ENCODE assay signal across 1 cellular context in the genomic region with DNA sequence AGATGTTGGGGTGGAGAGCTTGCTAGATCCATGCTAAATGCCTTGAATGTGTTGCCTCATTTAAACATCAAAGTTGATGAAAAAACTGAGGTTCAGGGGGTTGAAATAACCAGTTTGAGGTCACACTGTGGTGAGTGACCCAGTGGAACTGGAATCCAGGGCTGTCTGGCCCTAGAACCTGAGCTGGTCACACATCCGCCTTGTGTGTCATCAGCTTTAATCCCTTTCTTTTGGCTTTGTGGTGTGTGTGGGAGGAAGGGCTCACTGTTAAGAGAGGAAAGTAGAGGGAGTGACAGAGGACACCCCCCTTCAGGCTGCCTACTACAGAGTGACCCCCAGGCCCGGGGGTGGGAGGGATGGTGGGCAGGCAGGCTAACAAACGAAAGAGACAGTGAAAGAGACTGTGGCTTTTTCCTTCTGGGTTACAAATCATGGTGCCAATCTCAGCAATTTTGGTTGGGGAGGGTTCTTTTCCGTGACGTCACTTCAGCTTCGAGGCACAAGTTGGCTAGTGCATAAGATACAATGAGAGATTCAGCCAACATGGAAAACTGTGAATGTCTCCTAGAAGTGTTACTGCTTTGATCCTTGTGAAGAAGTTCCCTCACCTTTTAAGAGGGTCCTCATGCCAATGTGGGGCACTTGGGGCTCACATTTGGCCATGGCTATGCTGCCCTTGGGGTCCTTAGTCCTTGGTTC.
TF ChIP-seq lines count a peak whose summit lies in the region.

No MANE protein-coding gene starts in this region.

TF ChIP-seq in K562, 482 proteins besides CTCF, POLR2A, EP300 and RAD21 (continued from another document):
- TF ChIP-seq, protein P1, sequence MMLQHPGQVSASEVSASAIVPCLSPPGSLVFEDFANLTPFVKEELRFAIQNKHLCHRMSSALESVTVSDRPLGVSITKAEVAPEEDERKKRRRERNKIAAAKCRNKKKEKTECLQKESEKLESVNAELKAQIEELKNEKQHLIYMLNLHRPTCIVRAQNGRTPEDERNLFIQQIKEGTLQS (IDR thresholded peaks at IDR 0.05) = peak; percentile 45; the same call in 1 of the 2 replicates
- TF ChIP-seq, protein P1 (CRISPR knock-in tag; conservative IDR thresholded peaks at IDR 0.05) = no peak
- no peak for TF ChIP-seq ZBED1 (IDR thresholded peaks at IDR 0.05)
- no peak for TF ChIP-seq RERE (CRISPR knock-in tag; IDR thresholded peaks at IDR 0.05; ENCODE audit: borderline replicate concordance)
- no peak for TF ChIP-seq ZNF263 (CRISPR knock-in tag; IDR thresholded peaks at IDR 0.05; ENCODE audit: borderline replicate concordance)
- TF ChIP-seq BACH1 (tag; IDR thresholded peaks at IDR 0.05) = peak; percentile 51; the same call in 1 of the 2 replicates
- peak; percentile 73; the same call in 1 of the 2 replicates for TF ChIP-seq HMBOX1 (IDR thresholded peaks at IDR 0.05)
- TF ChIP-seq EGR1 (conservative IDR thresholded peaks at IDR 0.05) = peak; percentile 71
- TF ChIP-seq ZNF639 (CRISPR knock-in tag; conservative IDR thresholded peaks at IDR 0.05 in 1 of 2, IDR thresholded peaks at IDR 0.05 in 1 of 2) = no peak
